Comparison of ENCODE assay signal across 13 cellular contexts in the genomic region with DNA sequence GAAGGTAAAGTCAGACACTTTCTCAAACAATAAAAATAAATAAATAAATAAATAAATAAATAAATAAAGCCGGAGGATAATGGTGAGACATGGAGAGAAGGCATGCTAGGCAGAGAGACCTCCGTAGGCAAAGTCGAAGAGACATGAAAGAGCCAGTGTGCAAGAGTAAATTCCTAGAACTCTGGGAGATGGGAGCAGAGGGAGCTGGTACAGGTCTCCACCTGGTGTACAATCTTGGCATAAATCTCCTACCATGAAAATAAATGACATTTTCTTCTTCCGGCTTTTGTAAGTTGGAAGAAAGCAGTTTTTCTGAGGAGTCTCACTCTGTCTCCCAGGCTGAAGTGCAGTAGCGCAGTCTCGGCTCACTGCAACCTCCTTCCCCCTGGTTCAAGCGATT. TPM values are rescaled to one million over a fixed set of nuclear protein-coding genes. Genes with fewer than 3 reads are reported as not detected.
"Had no signal": no experiment of that assay in that cellular context is flagged by ENCODE, and none has a peak within 500 bp of the region (broad histone marks: within the 10 kb centered on the region; RNA-seq: fewer than 3 reads in every experiment).

No MANE protein-coding gene starts in this region.

RNA-seq across cellular contexts. Expression of a gene that starts 7.8 kb away (rescaled TPM):
- total RNA-seq: cerebellum, esophagus muscularis mucosa, fibroblast of lung, heart right ventricle, left ventricle myocardium inferior, mesenteric fat pad, natural killer cell, occipital lobe, posterior vena cava, pulmonary artery endothelial cell, spleen had no signal
- polyA plus RNA-seq: fibroblast of lung, neural cell, ovary had no signal

RNA-seq across cellular contexts. Expression of a gene that starts 40.5 kb away (rescaled TPM):
- total RNA-seq: occipital lobe had no signal
